ENCODE assay signal across 8 cellular contexts in genomic region chr16:1407749-1408148, GRCh38. TPM values are rescaled to one million over a fixed set of nuclear protein-coding genes. Genes with fewer than 3 reads are reported as not detected.
DNase-seq lines count a peak whose midpoint lies in the region; ATAC-seq lines count a peak whose summit lies in the region.

No MANE protein-coding gene starts in this region.

- H3K4me3 Mint-ChIP-seq in T-helper 1 cell treated with Interleukin-12 subunit alpha and Interleukin-12 subunit beta and Interleukin-4 antibody, amounts not matched to agents 30 μg/mL and 1 μg/mL, for 36 hours, result peak overlapping the region; percentile 44
- peak overlapping the region; percentile 57 to 77 (median 63) for H3K4me3 Mint-ChIP-seq in T-cell

- H3K36me3 Mint-ChIP-seq in T-helper 1 cell treated with Interleukin-12 subunit alpha and Interleukin-12 subunit beta and Interleukin-4 antibody, amounts not matched to agents 30 μg/mL and 1 μg/mL, for 36 hours (ENCODE audit: low read depth), result peaks cover 3% of the 10 kb centered on the region
- H3K36me3 Mint-ChIP-seq in T-cell, result peaks cover 4% of the 10 kb centered on the region

- peak overlapping the region; percentile 70 for H3K27ac ChIP-seq in subcutaneous abdominal adipose tissue (ENCODE audit: low read depth, low read length)
- no peak overlapping the region for H3K27ac ChIP-seq in effector memory CD4-positive, alpha-beta T cell (ENCODE audit: insufficient read depth, low read length, poor library complexity, severe bottlenecking)

- H3K4me1 Mint-ChIP-seq in T-helper 1 cell treated with Interleukin-12 subunit alpha and Interleukin-12 subunit beta and Interleukin-4 antibody, amounts not matched to agents 30 μg/mL and 1 μg/mL, for 36 hours (ENCODE audit: low read depth), result peaks cover 5% of the 10 kb centered on the region
- peaks cover 27 to 44% (median 37%) of the 10 kb centered on the region in 3 donors for H3K4me1 Mint-ChIP-seq in T-cell

- DNase-seq in T-helper 1 cell (no peak), T-cell (no peak), left ventricle myocardium superior (peak; percentile 58), islet precursor cell (no peak)
- DNase-seq in effector memory CD4-positive, alpha-beta T cell, result no peak
- DNase-seq in activated CD4-positive, alpha-beta T cell treated with anti-CD3 and anti-CD28 coated beads for 4 hours, result no peak

- H3K27ac Mint-ChIP-seq in T-helper 1 cell treated with Interleukin-12 subunit alpha and Interleukin-12 subunit beta and Interleukin-4 antibody, amounts not matched to agents 30 μg/mL and 1 μg/mL, for 36 hours, result no peak overlapping the region
- peak overlapping the region; percentile 65 to 69 for H3K27ac Mint-ChIP-seq in T-cell

- no peaks in the 10 kb centered on the region for H3K27me3 Mint-ChIP-seq in T-helper 1 cell treated with Interleukin-12 subunit alpha and Interleukin-12 subunit beta and Interleukin-4 antibody, amounts not matched to agents 30 μg/mL and 1 μg/mL, for 36 hours (ENCODE audit: low read depth)
- no peaks in the 10 kb centered on the region for H3K27me3 Mint-ChIP-seq in T-cell

- peaks cover 3 to 19% (median 15%) of the 10 kb centered on the region in 5 donors for H3K4me1 ChIP-seq in subcutaneous abdominal adipose tissue (ENCODE audit: control insufficient read depth in 5 of 5, insufficient read depth in 5 of 5, low read length in 5 of 5)
- H3K4me1 ChIP-seq in effector memory CD4-positive, alpha-beta T cell (ENCODE audit: control insufficient read depth, insufficient read depth, low read length, poor library complexity, severe bottlenecking), result peaks cover 10% of the 10 kb centered on the region

- POLR2A ChIA-PET in T-cell (lab: Charles Lee), result interaction anchor here (0.7 kb wide), 3 partner anchors 13 to 382 kb away, joined by 3 to 5 read pairs (median 3); partner anchors contain the start of gene UQCC4 (in 1 of the 2)

- H3K4me3 ChIP-seq in subcutaneous abdominal adipose tissue (ENCODE audit: low read depth in 1 of 5, low read length in 5 of 5), result peak overlapping the region in 3 of 5 donors; percentile 44 to 66 (median 60)
- no peak overlapping the region for H3K4me3 ChIP-seq in effector memory CD4-positive, alpha-beta T cell (ENCODE audit: insufficient read depth, low read depth, low read length, poor library complexity, severe bottlenecking)

- intact Hi-C loops in left ventricle myocardium superior (cut with micrococcal nuclease), result no loop called here

- peaks cover 0 to 3% (median 0%) of the 10 kb centered on the region in 5 donors for H3K27me3 ChIP-seq in subcutaneous abdominal adipose tissue (ENCODE audit: control insufficient read depth in 5 of 5, insufficient read depth in 4 of 5, low read length in 5 of 5)
- no peaks in the 10 kb centered on the region for H3K27me3 ChIP-seq in effector memory CD4-positive, alpha-beta T cell (replicated peaks; ENCODE audit: control insufficient read depth, insufficient read depth, low read length, poor library complexity, severe bottlenecking)

- H3K9me3 ChIP-seq in subcutaneous abdominal adipose tissue (ENCODE audit: control insufficient read depth in 5 of 5, low read length in 5 of 5), result no peaks in the 10 kb centered on the region
- no peaks in the 10 kb centered on the region for H3K9me3 ChIP-seq in effector memory CD4-positive, alpha-beta T cell (ENCODE audit: control insufficient read depth, low read length)

- H3K9ac ChIP-seq in subcutaneous abdominal adipose tissue (ENCODE audit: low read length in 5 of 5), result peak overlapping the region in 2 of 5 donors; percentile 43 to 66

- CTCF ChIA-PET in T-cell (lab: Charles Lee), result interaction anchor here in 1 of 2 donors (0.6 kb wide), 1 partner anchor 943 kb away, joined by 3 read pairs; no protein-coding TSS in a partner anchor

- H3K9me3 Mint-ChIP-seq in T-helper 1 cell treated with Interleukin-12 subunit alpha and Interleukin-12 subunit beta and Interleukin-4 antibody, amounts not matched to agents 30 μg/mL and 1 μg/mL, for 36 hours, result no peaks in the 10 kb centered on the region
- no peaks in the 10 kb centered on the region for H3K9me3 Mint-ChIP-seq in T-cell

- peaks cover 0 to 42% (median 26%) of the 10 kb centered on the region in 5 donors for H3K36me3 ChIP-seq in subcutaneous abdominal adipose tissue (ENCODE audit: control insufficient read depth in 5 of 5, insufficient read depth in 5 of 5, low read length in 5 of 5)
- H3K36me3 ChIP-seq in effector memory CD4-positive, alpha-beta T cell (ENCODE audit: control insufficient read depth, insufficient read depth, low read length), result peaks cover 20% of the 10 kb centered on the region

- ATAC-seq in T-cell (replicated peaks in 1 of 4) (no peak), left ventricle myocardium superior (peak; percentile 36)

RNA-seq across cellular contexts. Expression of gene UNKL, which starts 6.8 kb away (rescaled TPM):
- total RNA-seq in T-cell (100 to 1,000 TPM in 3 of 5 donors, 10 to 100 TPM in 2; 85.3 to 131 (median 113) TPM), left ventricle myocardium superior (16.4 TPM)

RNA-seq across cellular contexts. Expression of gene UQCC4, which starts 12.8 kb away (rescaled TPM):
- total RNA-seq in T-cell (10 to 100 TPM in 3 of 5 donors, 1 to 10 TPM in 2; 8.4 to 12.9 (median 10.8) TPM), left ventricle myocardium superior (13.3 TPM)

RNA-seq across cellular contexts. Expression of gene PERCC1, which starts 23.1 kb away (rescaled TPM):
- 1 to 10 TPM in 2 of 5 donors, under 1 TPM in 3; 0.36 to 1.6 (median 0.90) TPM for total RNA-seq in T-cell
- total RNA-seq in left ventricle myocardium superior, result 0.27 TPM

RNA-seq across cellular contexts. Expression of gene CCDC154, which starts 36.6 kb away (rescaled TPM):
- total RNA-seq in T-cell, result 1 to 10 TPM; 2.5 to 9.3 (median 6.5) TPM
- total RNA-seq in left ventricle myocardium superior, result 1.6 TPM

RNA-seq across cellular contexts. Expression of gene GNPTG, which starts 56.0 kb away (rescaled TPM):
- total RNA-seq in T-cell (10 to 100 TPM; 42.6 to 66.5 (median 63.1) TPM), left ventricle myocardium superior (37.6 TPM)
